ENCODE assay signal across 22 cellular contexts in genomic region chr9:81604306-81605153, GRCh38.
DNase-seq lines count a peak whose midpoint lies in the region; ATAC-seq, FAIRE-seq and TF ChIP-seq lines count a peak whose summit lies in the region.
"Had no signal": no experiment of that assay in that cellular context is flagged by ENCODE, and none has a peak within 500 bp of the region (broad histone marks: within the 10 kb centered on the region; RNA-seq: fewer than 3 reads in every experiment).

No MANE protein-coding gene starts in this region.

- CTCF ChIA-PET in Caco-2 (lab: Charles Lee) = no interaction called here

- H3K4me1 ChIP-seq in Caco-2 (no peaks in the 10 kb centered on the region), small intestine (ENCODE audit: control insufficient read depth in 2 of 2, insufficient read depth in 1 of 2, low read depth in 1 of 2, low read length in 1 of 2) (peaks cover 0 to 2% of the 10 kb centered on the region in 2 donors)
- H3K4me1 ChIP-seq: foreskin keratinocyte had no signal

- 87 to 91% (median 88%) methylated on average over 12 of the region's 12 CpGs for WGBS in small intestine, 3 donors

- FAIRE-seq in small intestine (lab: Jason Lieb, UNC) = no peak
- FAIRE-seq: bronchial epithelial cell, endothelial cell of umbilical vein had no signal

- H3K9me3 Mint-ChIP-seq in Caco-2 (ENCODE audit: unreplicated experiment) (no peaks in the 10 kb centered on the region), neural crest cell (no peaks in the 10 kb centered on the region)
- H3K9me3 Mint-ChIP-seq: activated CD4-positive, alpha-beta T cell treated with anti-CD3 and anti-CD28 coated beads, Interleukin-2, amount 10 ng/mL, durations not matched to agents 24 days and 14 days; CD4-positive, alpha-beta T cell; dendritic cell treated with granulocyte-macrophage colony-stimulating factor and Interleukin-4, amounts not matched to agents 40 ng/mL and 50 ng/mL, for 4 days had no signal

- H3K27me3 ChIP-seq in Caco-2 (replicated peaks; ENCODE audit: control insufficient read depth, insufficient read depth, low read length) = no peaks in the 10 kb centered on the region
- H3K27me3 ChIP-seq in small intestine (ENCODE audit: control insufficient read depth in 2 of 2, insufficient read depth in 2 of 2, low read length in 2 of 2) = no peaks in the 10 kb centered on the region
- H3K27me3 ChIP-seq: foreskin keratinocyte had no signal

- POLR2A ChIA-PET in Caco-2 (lab: Charles Lee) = no interaction called here

- no peak overlapping the region for H3K4me3 ChIP-seq in Caco-2 (ENCODE audit: low read depth, low read length)
- H3K4me3 ChIP-seq in small intestine (ENCODE audit: low read depth in 1 of 2, low read length in 2 of 2) = no peak overlapping the region
- H3K4me3 ChIP-seq: PC-9 had no signal

- no peak for TF ChIP-seq CTCF in Caco-2 (IDR thresholded peaks at IDR 0.05; ENCODE audit: insufficient read depth in 1 of 2, low read depth in 1 of 2, low read length in 1 of 2, severe bottlenecking in 1 of 2, unreplicated experiment in 1 of 2)
- TF ChIP-seq CTCF in neural crest cell (conservative IDR thresholded peaks at IDR 0.05) = no peak

- H3K9me3 ChIP-seq in Caco-2 (no peaks in the 10 kb centered on the region), small intestine (ENCODE audit: control insufficient read depth, low read depth) (no peaks in the 10 kb centered on the region)

- H3K4me3 Mint-ChIP-seq in Caco-2 (ENCODE audit: unreplicated experiment) (no peak overlapping the region), neural crest cell (no peak overlapping the region)
- H3K4me3 Mint-ChIP-seq: activated CD4-positive, alpha-beta T cell treated with anti-CD3 and anti-CD28 coated beads, Interleukin-2, amount 10 ng/mL, durations not matched to agents 24 days and 14 days; activated naive CD8-positive, alpha-beta T cell treated with anti-CD3 and anti-CD28 coated beads, Interleukin-2, amount 10 ng/mL, durations not matched to agents 7 days and 5 days; activated T-helper 17 cell treated with anti-CD3 and anti-CD28 coated beads, Interleukin-2, amount 50 U/mL, for 72 hours; CD4-positive, alpha-beta T cell; dendritic cell treated with granulocyte-macrophage colony-stimulating factor and Interleukin-4, amounts not matched to agents 40 ng/mL and 50 ng/mL, for 4 days; naive thymus-derived CD8-positive, alpha-beta T cell; stimulated activated effector memory CD8-positive, alpha-beta T cell treated with anti-CD3 and anti-CD28 coated beads, Interleukin-12 subunit alpha, Interleukin-12 subunit beta, amount 100 ng/mL, for 72 hours had no signal

- H3K27me3 Mint-ChIP-seq in Caco-2 (ENCODE audit: insufficient read depth, unreplicated experiment) = no peaks in the 10 kb centered on the region
- H3K27me3 Mint-ChIP-seq in neural crest cell (ENCODE audit: low read depth) = no peaks in the 10 kb centered on the region
- H3K27me3 Mint-ChIP-seq: activated CD4-positive, alpha-beta T cell treated with anti-CD3 and anti-CD28 coated beads, Interleukin-2, amount 10 ng/mL, durations not matched to agents 24 days and 14 days; activated naive CD8-positive, alpha-beta T cell treated with anti-CD3 and anti-CD28 coated beads, Interleukin-2, amount 10 ng/mL, durations not matched to agents 7 days and 5 days; activated T-helper 17 cell treated with anti-CD3 and anti-CD28 coated beads, Interleukin-2, amount 50 U/mL, for 72 hours; CD4-positive, alpha-beta T cell; dendritic cell treated with granulocyte-macrophage colony-stimulating factor and Interleukin-4, amounts not matched to agents 40 ng/mL and 50 ng/mL, for 4 days had no signal

- H3K36me3 ChIP-seq in Caco-2 (ENCODE audit: control insufficient read depth, insufficient read depth, low read length) (no peaks in the 10 kb centered on the region), small intestine (ENCODE audit: control insufficient read depth in 2 of 2, insufficient read depth in 2 of 2, low read length in 2 of 2) (peaks cover 0 to 6% of the 10 kb centered on the region in 2 donors)

- H3K27ac ChIP-seq in epithelial cell of prostate = peak overlapping the region; percentile 3
- no peak overlapping the region for H3K27ac ChIP-seq in caudate nucleus (ENCODE audit: low read depth, low read length)
- H3K27ac ChIP-seq in small intestine (ENCODE audit: low read depth in 1 of 2, low read length in 1 of 2) = no peak overlapping the region
- H3K27ac ChIP-seq: foreskin keratinocyte, PC-9 had no signal

- DNase-seq in Caco-2 (no peak), M059J (ENCODE audit: low read depth) (peak; percentile 44), epithelial cell of prostate (ENCODE audit: low read depth, low spot score) (no peak), neural crest cell (ENCODE audit: low read depth, low spot score) (no peak), DMS79 (lab: John Stamatoyannopoulos, UW) (no peak), caudate nucleus (lab: John Stamatoyannopoulos, UW) (no peak), small intestine (no peak)
- DNase-seq: activated CD4-positive, alpha-beta T cell treated with anti-CD3 and anti-CD28 coated beads, Interleukin-2, amount 10 ng/mL, durations not matched to agents 24 days and 14 days; activated naive CD8-positive, alpha-beta T cell treated with anti-CD3 and anti-CD28 coated beads, Interleukin-2, amount 10 ng/mL, durations not matched to agents 7 days and 5 days; CD4-positive, alpha-beta T cell; EL; foreskin keratinocyte; naive thymus-derived CD8-positive, alpha-beta T cell; NCI-H1436 treated with DMSO at 0.1 percent for 48 hours; PC-9; T-helper 1 cell had no signal

- H3K4me1 Mint-ChIP-seq in Caco-2 (ENCODE audit: low read depth, unreplicated experiment) = no peaks in the 10 kb centered on the region
- peaks cover 14% of the 10 kb centered on the region for H3K4me1 Mint-ChIP-seq in neural crest cell
- H3K4me1 Mint-ChIP-seq: activated CD4-positive, alpha-beta T cell treated with anti-CD3 and anti-CD28 coated beads, Interleukin-2, amount 10 ng/mL, durations not matched to agents 24 days and 14 days; activated naive CD8-positive, alpha-beta T cell treated with anti-CD3 and anti-CD28 coated beads, Interleukin-2, amount 10 ng/mL, durations not matched to agents 7 days and 5 days; activated T-helper 17 cell treated with anti-CD3 and anti-CD28 coated beads, Interleukin-2, amount 50 U/mL, for 72 hours; stimulated activated effector memory CD8-positive, alpha-beta T cell treated with anti-CD3 and anti-CD28 coated beads, Interleukin-12 subunit alpha, Interleukin-12 subunit beta, amount 100 ng/mL, for 72 hours had no signal

- BruUV-seq in Caco-2 (replicated peaks; lab: Mats Ljungman, UMichigan) = no TSS peak

- ATAC-seq in GM18867 (IDR thresholded peaks at IDR 0.05; ENCODE audit: unreplicated experiment) = no peak
- ATAC-seq: activated T-helper 17 cell treated with anti-CD3 and anti-CD28 coated beads, Interleukin-2, amount 50 U/mL, for 72 hours; foreskin keratinocyte; naive thymus-derived CD8-positive, alpha-beta T cell; stimulated activated effector memory CD8-positive, alpha-beta T cell treated with anti-CD3 and anti-CD28 coated beads, Interleukin-12 subunit alpha, Interleukin-12 subunit beta, amount 100 ng/mL, for 72 hours had no signal

- intact Hi-C loops in Caco-2 (cut with micrococcal nuclease; ENCODE audit: unreplicated experiment) = no loop called here

- H3K27ac Mint-ChIP-seq in Caco-2 (ENCODE audit: unreplicated experiment) (peak overlapping the region; percentile 32), neural crest cell (ENCODE audit: unreplicated experiment) (peak overlapping the region; percentile 58)
- H3K27ac Mint-ChIP-seq: activated CD4-positive, alpha-beta T cell treated with anti-CD3 and anti-CD28 coated beads, Interleukin-2, amount 10 ng/mL, durations not matched to agents 24 days and 14 days; activated naive CD8-positive, alpha-beta T cell treated with anti-CD3 and anti-CD28 coated beads, Interleukin-2, amount 10 ng/mL, durations not matched to agents 7 days and 5 days; activated T-helper 17 cell treated with anti-CD3 and anti-CD28 coated beads, Interleukin-2, amount 50 U/mL, for 72 hours; CD4-positive, alpha-beta T cell; dendritic cell treated with granulocyte-macrophage colony-stimulating factor and Interleukin-4, amounts not matched to agents 40 ng/mL and 50 ng/mL, for 4 days; naive thymus-derived CD8-positive, alpha-beta T cell; stimulated activated effector memory CD8-positive, alpha-beta T cell treated with anti-CD3 and anti-CD28 coated beads, Interleukin-12 subunit alpha, Interleukin-12 subunit beta, amount 100 ng/mL, for 72 hours had no signal

- H3K36me3 Mint-ChIP-seq in Caco-2 (ENCODE audit: insufficient read depth, unreplicated experiment) (no peaks in the 10 kb centered on the region), neural crest cell (ENCODE audit: low read depth) (peaks cover 42% of the 10 kb centered on the region)
- H3K36me3 Mint-ChIP-seq: activated naive CD8-positive, alpha-beta T cell treated with anti-CD3 and anti-CD28 coated beads, Interleukin-2, amount 10 ng/mL, durations not matched to agents 7 days and 5 days; stimulated activated effector memory CD8-positive, alpha-beta T cell treated with anti-CD3 and anti-CD28 coated beads, Interleukin-12 subunit alpha, Interleukin-12 subunit beta, amount 100 ng/mL, for 72 hours had no signal
